ENCODE assay signal across 8 cellular contexts in the genomic region with DNA sequence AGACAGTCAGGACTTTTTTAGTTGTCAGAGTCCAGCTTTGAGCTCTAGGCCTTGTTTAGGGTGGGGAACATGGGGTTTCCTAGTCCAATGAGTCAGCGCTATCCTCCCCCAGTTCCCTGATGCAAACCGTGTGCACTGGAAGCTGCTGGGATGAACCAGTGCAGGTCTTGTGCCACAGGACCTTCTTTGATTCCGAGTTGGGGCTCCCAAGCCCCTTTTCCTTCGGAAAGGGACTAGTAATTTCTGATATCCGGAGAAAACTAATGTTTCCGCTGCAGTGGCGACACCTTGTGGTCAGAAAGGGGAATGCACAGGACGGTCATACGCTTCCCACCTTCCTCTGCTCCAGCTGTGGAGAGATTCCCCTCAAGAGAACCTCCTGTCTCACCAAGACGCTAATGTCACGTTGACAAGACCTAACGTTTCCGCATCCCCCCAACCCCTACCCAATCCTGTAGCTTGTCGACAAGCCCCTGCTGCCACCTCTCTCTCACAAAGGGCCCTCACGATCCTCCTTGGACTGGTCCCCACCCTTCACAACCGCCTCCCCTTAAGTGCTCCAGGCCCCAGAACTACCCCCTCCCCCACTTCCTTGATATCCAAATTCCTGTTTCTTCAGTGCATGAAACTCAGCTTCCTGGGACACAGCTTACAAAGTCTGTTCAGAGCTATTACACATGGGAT. TPM values are rescaled to one million over a fixed set of nuclear protein-coding genes. Genes with fewer than 3 reads are reported as not detected.
DNase-seq lines count a peak whose midpoint lies in the region; ATAC-seq and TF ChIP-seq lines count a peak whose summit lies in the region.

No MANE protein-coding gene starts in this region.

- H3K27ac ChIP-seq in mesendoderm (ENCODE audit: low read depth, low read length), result no peak overlapping the region

- H3K4me2 ChIP-seq in mesendoderm (ENCODE audit: low read length), result peak overlapping the region; percentile 56

- DNase-seq in Caki2 (ENCODE audit: low read depth) (peak; percentile 45), HFF-Myc (ENCODE audit: extremely low read depth, low read depth) (peak; percentile 39), NCI-H446 (lab: John Stamatoyannopoulos, UW) (peak; percentile 58 to 83), mesendoderm (peak; percentile 88)
- DNase-seq in activated CD4-positive, alpha-beta T cell treated with anti-CD3 and anti-CD28 coated beads, Interleukin-2, amount 50 U/mL, for 24 hours (ENCODE audit: low read depth in 1 of 2, low spot score in 1 of 2), result peak; percentile 69 to 72
- DNase-seq in effector CD4-positive, alpha-beta T cell, result peak; percentile 69
- DNase-seq in stimulated activated CD8-positive, alpha-beta memory T cell treated with anti-CD3 and anti-CD28 coated beads, Interleukin-15, amount 100 ng/mL, for 4 hours (ENCODE audit: low read depth in 2 of 2), result peak; percentile 28 to 39

- H3K36me3 ChIP-seq in mesendoderm (ENCODE audit: control insufficient read depth, insufficient read depth, low read length), result no peaks in the 10 kb centered on the region

- H3K4me3 ChIP-seq in HFF-Myc (replicated peaks; ENCODE audit: low read depth, low read length) (no peak overlapping the region), mesendoderm (ENCODE audit: low read length) (no peak overlapping the region)

- peaks cover 6% of the 10 kb centered on the region for H3K4me1 ChIP-seq in mesendoderm (ENCODE audit: control insufficient read depth, low read depth, low read length)

- no peak overlapping the region for H3K23ac ChIP-seq in mesendoderm (ENCODE audit: low read length)

- no peak overlapping the region for H2AK5ac ChIP-seq in mesendoderm (ENCODE audit: low read length)

- peak overlapping the region; percentile 10 for H3K4ac ChIP-seq in mesendoderm (ENCODE audit: low read depth, low read length)

- ATAC-seq in HG03045 (IDR thresholded peaks at IDR 0.05; ENCODE audit: unreplicated experiment), result no peak

- in situ Hi-C loops in Caki2 (cut with HindIII; ENCODE audit: low pct_unique_long_range_greater_than_20kb, low sequenced_read_pairs), result no loop called here

- peak overlapping the region; percentile 60 for H3K9ac ChIP-seq in mesendoderm (ENCODE audit: low read length)

- no peaks in the 10 kb centered on the region for H3K79me2 ChIP-seq in mesendoderm (ENCODE audit: control insufficient read depth, insufficient read depth, low read length)

- no peaks in the 10 kb centered on the region for H3K79me1 ChIP-seq in mesendoderm (ENCODE audit: low read length)

- H3K27me3 ChIP-seq in mesendoderm (ENCODE audit: insufficient read depth, low read length, poor library complexity), result no peaks in the 10 kb centered on the region

- peak overlapping the region; percentile 59 for H2BK5ac ChIP-seq in mesendoderm (ENCODE audit: low read length)

- TF ChIP-seq CTCF in HFF-Myc (IDR thresholded peaks at IDR 0.05; ENCODE audit: low read depth, low read length, missing control alignments), result peak; percentile 95

- no CpG with 5 or more reads among the region's 16 CpGs for WGBS in mesendoderm (ENCODE audit: extremely low coverage, insufficient coverage, low lambda C conversion rate)

- H3K56ac ChIP-seq in mesendoderm (ENCODE audit: low read length), result peak overlapping the region; percentile 84

- no peak overlapping the region for H2BK15ac ChIP-seq in mesendoderm (replicated peaks; ENCODE audit: low read depth)

- no peak overlapping the region for H2BK120ac ChIP-seq in mesendoderm (ENCODE audit: low read depth, low read length)

- peak overlapping the region; percentile 81 for H4K5ac ChIP-seq in mesendoderm (ENCODE audit: low read length)

- no peak overlapping the region for H4K8ac ChIP-seq in mesendoderm (ENCODE audit: low read depth, low read length)

- H3K18ac ChIP-seq in mesendoderm (ENCODE audit: low read length), result peak overlapping the region; percentile 24

RNA-seq across cellular contexts. Expression of a gene that starts 31.0 kb away (rescaled TPM):
- not detected in 2 replicates for total RNA-seq in Caki2 (2014; rRNA removed; shearing (Covaris generic); ENCODE audit: low replicate concordance)
- polyA plus RNA-seq in mesendoderm (2013, experiment 1 of 2), result 0.81 TPM
- 0.90 TPM for polyA plus RNA-seq in mesendoderm (2013, experiment 2 of 2)

RNA-seq across cellular contexts. Expression of a gene that starts 34.7 kb away (rescaled TPM):
- not detected in 2 replicates for total RNA-seq in Caki2 (2014; rRNA removed; shearing (Covaris generic); ENCODE audit: low replicate concordance)
- polyA plus RNA-seq in mesendoderm (2013, experiment 1 of 2), result 0.10 TPM
- polyA plus RNA-seq in mesendoderm (2013, experiment 2 of 2), result 0.07 TPM

Comparison
In these comparisons a context has a peak if more than half of its experiments do, and no peak if none do; other contexts are left out.
1. DNase-seq: peak in every context shown above with its lines; median percentile 88 in mesendoderm; 70 in NCI-H446; 70 in activated CD4-positive, alpha-beta T cell treated with anti-CD3 and anti-CD28 coated beads, Interleukin-2, amount 50 U/mL, for 24 hours; 69 in effector CD4-positive, alpha-beta T cell; 45 in Caki2; 39 in HFF-Myc; 34 in stimulated activated CD8-positive, alpha-beta memory T cell treated with anti-CD3 and anti-CD28 coated beads, Interleukin-15, amount 100 ng/mL, for 4 hours.